In genomic region chr3:151589311-151589710, GRCh38 we compare ENCODE assay signal across 15 cellular contexts.
DNase-seq lines count a peak whose midpoint lies in the region; ATAC-seq and TF ChIP-seq lines count a peak whose summit lies in the region.
"Had no signal": no experiment of that assay in that cellular context is flagged by ENCODE, and none has a peak within 500 bp of the region (broad histone marks: within the 10 kb centered on the region; RNA-seq: fewer than 3 reads in every experiment).

No MANE protein-coding gene starts in this region.

- POLR2A ChIA-PET in WTC11 (lab: Charles Lee) = no interaction called here

- no peaks in the 10 kb centered on the region for H3K9me3 ChIP-seq in osteoblast (ENCODE audit: low read depth, low read length)

- ATAC-seq in WTC11 (peak; percentile 12; the same call in 1 of the 2 replicates), HG02885 (IDR thresholded peaks at IDR 0.05; ENCODE audit: poor library complexity, unreplicated experiment) (no peak)
- ATAC-seq: K562 had no signal

- H3K9me3 Mint-ChIP-seq in WTC11 = peaks cover 19% of the 10 kb centered on the region

- CTCF ChIA-PET in WTC11 (lab: Charles Lee) = no interaction called here

- H3K4me1 ChIP-seq in osteoblast (ENCODE audit: insufficient read depth, low read length) = no peaks in the 10 kb centered on the region

- no peaks in the 10 kb centered on the region for H4K20me1 ChIP-seq in osteoblast (ENCODE audit: insufficient read depth, low read length)
- H4K20me1 ChIP-seq: BLaER1 had no signal

- H3K27me3 ChIP-seq in osteoblast (ENCODE audit: insufficient read depth, low read length) = no peaks in the 10 kb centered on the region
- H3K27me3 ChIP-seq: BLaER1 had no signal

- no peaks in the 10 kb centered on the region for H3K79me2 ChIP-seq in osteoblast (ENCODE audit: insufficient read depth, low read length)

- peaks cover 16% of the 10 kb centered on the region for H3K36me3 Mint-ChIP-seq in WTC11
- H3K36me3 Mint-ChIP-seq: CD4-positive, CD25-positive, alpha-beta regulatory T cell had no signal

- DNase-seq in AG10803 (ENCODE audit: low read depth) (peak; percentile 61), WTC11 (ENCODE audit: low spot score) (no peak), fibroblast of gingiva (ENCODE audit: low read depth) (peak; percentile 77), osteoblast (ENCODE audit: insufficient read length, low spot score, missing footprints) (no peak), middle frontal gyrus (ENCODE audit: extremely low spot score, low spot score) (no peak), C1 segment of cervical spinal cord (lab: John Stamatoyannopoulos, UW) (no peak)
- DNase-seq: AML-193; Calu3; CD4-positive, CD25-positive, alpha-beta regulatory T cell; DMS 273 treated with DMSO at 0.1 percent for 48 hours; H7 had no signal

- H3K4me3 Mint-ChIP-seq in WTC11 = no peak overlapping the region
- H3K4me3 Mint-ChIP-seq: CD4-positive, CD25-positive, alpha-beta regulatory T cell had no signal

- no peaks in the 10 kb centered on the region for H3K36me3 ChIP-seq in osteoblast (ENCODE audit: insufficient read depth, low read length)
- H3K36me3 ChIP-seq: BLaER1 had no signal

- H3K4me1 Mint-ChIP-seq in WTC11 = peaks cover 35% of the 10 kb centered on the region
- H3K4me1 Mint-ChIP-seq: CD4-positive, CD25-positive, alpha-beta regulatory T cell had no signal

- H3K4me3 ChIP-seq in AG10803 (ENCODE audit: low read length) (no peak overlapping the region), osteoblast (ENCODE audit: insufficient read depth, low read length) (no peak overlapping the region)
- H3K4me3 ChIP-seq: BLaER1, K562 had no signal

- H3K27ac Mint-ChIP-seq in WTC11 = no peak overlapping the region
- H3K27ac Mint-ChIP-seq: CD4-positive, CD25-positive, alpha-beta regulatory T cell had no signal

- H2AFZ ChIP-seq in osteoblast (ENCODE audit: low read length) = peak overlapping the region; percentile 15

- TF ChIP-seq CTCF in AG10803 (conservative IDR thresholded peaks at IDR 0.05; ENCODE audit: low read length) (no peak), WTC11 (IDR thresholded peaks at IDR 0.05) (no peak), osteoblast (IDR thresholded peaks at IDR 0.05; ENCODE audit: extremely low read depth, low read depth, low read length) (no peak)

- no peak overlapping the region for H3K27ac ChIP-seq in osteoblast (ENCODE audit: low read depth, low read length)
- H3K27ac ChIP-seq: 22Rv1, BLaER1 had no signal

- no peaks in the 10 kb centered on the region for H3K27me3 Mint-ChIP-seq in WTC11 (ENCODE audit: low read depth)
- H3K27me3 Mint-ChIP-seq: CD4-positive, CD25-positive, alpha-beta regulatory T cell had no signal

- no peak overlapping the region for H3K4me2 ChIP-seq in osteoblast (ENCODE audit: insufficient read depth, low read length)
- H3K4me2 ChIP-seq: BLaER1 had no signal

TF ChIP-seq in WTC11, 78 proteins besides CTCF, POLR2A, EP300 and RAD21 (continues in another document):
- no peak for TF ChIP-seq ZBTB43 (CRISPR knock-in tag; IDR thresholded peaks at IDR 0.05)
- no peak for TF ChIP-seq ESRRA (CRISPR knock-in tag; IDR thresholded peaks at IDR 0.05; ENCODE audit: borderline replicate concordance)
- no peak for TF ChIP-seq ELF4 (CRISPR knock-in tag; IDR thresholded peaks at IDR 0.05; ENCODE audit: low read depth)
- no peak for TF ChIP-seq NFATC4 (CRISPR knock-in tag; IDR thresholded peaks at IDR 0.05)
- no peak for TF ChIP-seq PRDM15 (CRISPR knock-in tag; IDR thresholded peaks at IDR 0.05)
- no peak for TF ChIP-seq ZMAT4 (CRISPR knock-in tag; IDR thresholded peaks at IDR 0.05)
- TF ChIP-seq CDX4 (CRISPR knock-in tag; IDR thresholded peaks at IDR 0.05; ENCODE audit: borderline replicate concordance) = no peak
- TF ChIP-seq ZNF263 (CRISPR knock-in tag; IDR thresholded peaks at IDR 0.05; ENCODE audit: low read depth) = no peak
- TF ChIP-seq SP1 (CRISPR knock-in tag; conservative IDR thresholded peaks at IDR 0.05) = no peak
- TF ChIP-seq GTF2I (CRISPR knock-in tag; conservative IDR thresholded peaks at IDR 0.05) = no peak
- TF ChIP-seq JUN (CRISPR knock-in tag; IDR thresholded peaks at IDR 0.05) = no peak
- TF ChIP-seq ZNF396 (CRISPR knock-in tag; IDR thresholded peaks at IDR 0.05; ENCODE audit: borderline replicate concordance) = no peak
- TF ChIP-seq ZNF121 (CRISPR knock-in tag; IDR thresholded peaks at IDR 0.05) = no peak
- no peak for TF ChIP-seq NR1H2 (CRISPR knock-in tag; IDR thresholded peaks at IDR 0.05)
- TF ChIP-seq ARID4B (CRISPR knock-in tag; IDR thresholded peaks at IDR 0.05; ENCODE audit: borderline replicate concordance) = no peak
- TF ChIP-seq CREM (CRISPR knock-in tag; IDR thresholded peaks at IDR 0.05) = no peak

Comparison
In these comparisons a context has a peak if more than half of its experiments do, and no peak if none do; other contexts are left out.
1. DNase-seq: peak in AG10803 (single experiment) and fibroblast of gingiva (single experiment); none in WTC11 (single experiment), osteoblast (single experiment), middle frontal gyrus (single experiment) and C1 segment of cervical spinal cord (0 of 14).